15 cellular contexts compared by ENCODE assay signal in the genomic region with DNA sequence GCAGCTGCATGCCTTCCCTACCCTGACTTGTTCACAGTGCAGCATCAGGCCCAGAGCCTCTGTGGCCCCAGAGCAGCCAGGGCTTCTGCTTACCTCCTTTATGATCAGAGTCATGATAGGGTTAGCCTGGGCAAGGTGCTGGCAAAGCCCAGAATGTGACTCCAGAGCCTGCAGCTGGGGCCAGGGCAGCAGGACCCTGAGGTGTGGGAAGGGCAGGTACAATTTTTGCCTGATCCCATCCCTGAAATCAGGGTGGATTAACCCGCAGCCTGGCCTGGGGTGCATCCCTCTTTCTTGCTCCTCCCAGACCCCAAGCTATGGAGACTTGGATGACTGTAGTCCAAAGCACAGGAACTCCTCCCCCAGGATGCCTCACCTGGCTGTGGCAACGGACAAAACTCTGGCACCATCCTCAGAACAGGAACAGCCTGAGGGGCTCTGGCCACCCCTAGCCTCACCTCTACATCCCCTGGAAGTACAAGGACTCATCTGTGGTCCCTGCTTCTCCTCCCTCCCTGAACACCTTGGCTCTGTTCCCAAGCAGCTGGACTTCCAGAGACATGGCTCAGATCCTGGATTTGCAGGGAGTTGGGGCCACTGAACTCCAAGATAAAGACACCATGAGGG. TPM values are rescaled to one million over a fixed set of nuclear protein-coding genes. Genes with fewer than 3 reads are reported as not detected.
"Had no signal": no experiment of that assay in that cellular context is flagged by ENCODE, and none has a peak within 500 bp of the region (broad histone marks: within the 10 kb centered on the region; RNA-seq: fewer than 3 reads in every experiment).

No MANE protein-coding gene starts in this region.

- DNase-seq: activated B cell treated with CpG ODN at 0.5 μM for 24 hours; activated naive CD8-positive, alpha-beta T cell treated with anti-CD3 and anti-CD28 coated beads, Interleukin-2, amount 10 ng/mL, durations not matched to agents 7 days and 5 days; anterior cingulate cortex; foreskin keratinocyte; left ventricle myocardium inferior; mesendoderm; T-helper 1 cell; uterus had no signal

- H3K27ac Mint-ChIP-seq: activated B cell treated with CpG ODN at 0.5 μM for 24 hours; activated naive CD8-positive, alpha-beta T cell treated with anti-CD3 and anti-CD28 coated beads, Interleukin-2, amount 10 ng/mL, durations not matched to agents 7 days and 5 days; activated T-cell treated with anti-CD3 and anti-CD28 coated beads, Interleukin-2, amount 50 U/mL, for 24 hours had no signal

- H3K4me3 Mint-ChIP-seq: activated B cell treated with CpG ODN at 0.5 μM for 24 hours; activated naive CD8-positive, alpha-beta T cell treated with anti-CD3 and anti-CD28 coated beads, Interleukin-2, amount 10 ng/mL, durations not matched to agents 7 days and 5 days; activated T-cell treated with anti-CD3 and anti-CD28 coated beads, Interleukin-2, amount 50 U/mL, for 24 hours; neural crest cell had no signal

- H3K4me3 ChIP-seq: dorsolateral prefrontal cortex, esophagus muscularis mucosa, left ventricle myocardium inferior, pancreas, skin epidermis, uterus had no signal

- H3K9me3 Mint-ChIP-seq: activated B cell treated with CpG ODN at 0.5 μM for 24 hours; activated naive CD8-positive, alpha-beta T cell treated with anti-CD3 and anti-CD28 coated beads, Interleukin-2, amount 10 ng/mL, durations not matched to agents 7 days and 5 days; activated T-cell treated with anti-CD3 and anti-CD28 coated beads, Interleukin-2, amount 50 U/mL, for 24 hours; neural crest cell had no signal

- H3K36me3 Mint-ChIP-seq: activated naive CD8-positive, alpha-beta T cell treated with anti-CD3 and anti-CD28 coated beads, Interleukin-2, amount 10 ng/mL, durations not matched to agents 7 days and 5 days had no signal

- H3K27ac ChIP-seq: dorsolateral prefrontal cortex, esophagus muscularis mucosa, foreskin keratinocyte, left ventricle myocardium inferior, pancreas, skin epidermis, uterus had no signal

- H3K27me3 Mint-ChIP-seq: activated naive CD8-positive, alpha-beta T cell treated with anti-CD3 and anti-CD28 coated beads, Interleukin-2, amount 10 ng/mL, durations not matched to agents 7 days and 5 days had no signal

- H3K4me1 ChIP-seq: foreskin keratinocyte, pancreas, uterus had no signal

- ATAC-seq: foreskin keratinocyte, pancreas had no signal

- H3K4me1 Mint-ChIP-seq: activated naive CD8-positive, alpha-beta T cell treated with anti-CD3 and anti-CD28 coated beads, Interleukin-2, amount 10 ng/mL, durations not matched to agents 7 days and 5 days had no signal

- H3K9me3 ChIP-seq: esophagus muscularis mucosa, left ventricle myocardium inferior, pancreas, uterus had no signal

- H3K36me3 ChIP-seq: esophagus muscularis mucosa, left ventricle myocardium inferior, pancreas, uterus had no signal

- H3K27me3 ChIP-seq: dorsolateral prefrontal cortex, pancreas, uterus had no signal

RNA-seq across cellular contexts. Expression of gene KCNH6, which starts 22.3 kb away (rescaled TPM):
- total RNA-seq: activated B cell treated with CpG ODN at 0.5 μM for 24 hours; activated naive CD8-positive, alpha-beta T cell treated with anti-CD3 and anti-CD28 coated beads, Interleukin-2, amount 10 ng/mL, durations not matched to agents 7 days and 5 days; esophagus muscularis mucosa; foreskin keratinocyte; left ventricle myocardium inferior; uterus had no signal
- polyA plus RNA-seq: foreskin keratinocyte, keratinocyte had no signal
